Comparison of ENCODE assay signal across 3 cellular contexts in genomic region chr14:101626331-101626730, GRCh38.
"Had no signal": no experiment of that assay in that cellular context is flagged by ENCODE, and none has a peak within 500 bp of the region (broad histone marks: within the 10 kb centered on the region; RNA-seq: fewer than 3 reads in every experiment).

No MANE protein-coding gene starts in this region.

- H3K4me3 ChIP-seq: GM12878 had no signal

- DNase-seq: GDM1, GF-D8 had no signal

- ATAC-seq: GM12878 had no signal
